1 cellular context compared by ENCODE assay signal in the genomic region with DNA sequence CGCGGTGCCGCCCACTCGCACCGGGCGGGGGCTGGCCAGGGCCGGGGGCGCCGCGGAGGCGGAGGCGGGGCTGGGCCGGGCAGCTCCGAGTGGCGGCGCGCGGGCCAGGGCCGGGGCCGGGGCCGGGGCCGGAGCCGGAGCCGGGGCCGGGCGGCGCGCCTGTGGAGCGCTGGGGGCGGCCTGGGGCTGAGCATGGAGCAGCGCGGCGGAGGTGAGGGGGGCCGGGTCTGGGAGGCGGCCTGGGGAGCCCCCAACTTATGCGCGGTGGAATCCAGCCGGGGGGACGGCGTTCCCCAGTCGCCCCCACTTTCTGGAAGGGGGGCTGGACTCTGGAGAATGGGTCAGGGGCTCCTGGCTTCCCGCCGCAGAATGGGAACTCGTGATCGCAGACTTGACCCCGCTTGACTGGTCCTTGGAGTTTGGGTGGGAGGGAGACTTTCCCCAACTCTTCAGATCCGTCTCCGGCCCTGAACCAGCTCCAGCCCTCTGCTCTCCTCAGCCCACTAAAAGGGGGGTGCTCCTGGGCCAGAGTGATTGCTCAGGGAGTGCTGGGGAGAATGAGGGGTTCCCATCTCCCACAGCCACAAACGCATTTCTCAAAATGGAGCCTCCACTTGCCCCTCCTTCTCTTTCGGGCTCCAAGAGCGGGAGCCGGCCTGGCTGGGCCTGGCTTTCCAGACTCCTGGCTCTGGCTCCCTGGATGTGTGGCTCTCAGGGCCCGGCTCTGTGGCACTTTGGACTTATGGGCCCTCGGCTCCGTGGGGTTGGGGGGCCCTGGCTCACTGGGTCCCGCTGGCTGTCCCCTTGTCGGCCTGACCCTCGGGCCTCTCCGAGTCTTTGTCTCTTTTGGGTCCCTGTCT.
TF ChIP-seq lines count a peak whose summit lies in the region.

A gene with protein sequence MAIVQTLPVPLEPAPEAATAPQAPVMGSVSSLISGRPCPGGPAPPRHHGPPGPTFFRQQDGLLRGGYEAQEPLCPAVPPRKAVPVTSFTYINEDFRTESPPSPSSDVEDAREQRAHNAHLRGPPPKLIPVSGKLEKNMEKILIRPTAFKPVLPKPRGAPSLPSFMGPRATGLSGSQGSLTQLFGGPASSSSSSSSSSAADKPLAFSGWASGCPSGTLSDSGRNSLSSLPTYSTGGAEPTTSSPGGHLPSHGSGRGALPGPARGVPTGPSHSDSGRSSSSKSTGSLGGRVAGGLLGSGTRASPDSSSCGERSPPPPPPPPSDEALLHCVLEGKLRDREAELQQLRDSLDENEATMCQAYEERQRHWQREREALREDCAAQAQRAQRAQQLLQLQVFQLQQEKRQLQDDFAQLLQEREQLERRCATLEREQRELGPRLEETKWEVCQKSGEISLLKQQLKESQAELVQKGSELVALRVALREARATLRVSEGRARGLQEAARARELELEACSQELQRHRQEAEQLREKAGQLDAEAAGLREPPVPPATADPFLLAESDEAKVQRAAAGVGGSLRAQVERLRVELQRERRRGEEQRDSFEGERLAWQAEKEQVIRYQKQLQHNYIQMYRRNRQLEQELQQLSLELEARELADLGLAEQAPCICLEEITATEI (plus strand): TSS at position 67 of the 860 bp plus-strand sequence. CDS start 2,731 bp downstream, outside the sequence.

TF ChIP-seq in GM12878, 131 proteins besides CTCF, POLR2A, EP300 and RAD21 (continued from another document):
- TF ChIP-seq EGR1 (IDR thresholded peaks at IDR 0.05; ENCODE audit: borderline replicate concordance in 1 of 2, low read depth in 2 of 2, low read length in 2 of 2) (peak in 1 of 2 experiments; percentile 75; a peak in 2 of 3 replicates), MYB (IDR thresholded peaks at IDR 0.05; ENCODE audit: borderline replicate concordance, low read depth, low read length) (no peak), SRF (IDR thresholded peaks at IDR 0.05; ENCODE audit: low read depth in 2 of 2, low read length in 2 of 2) (no peak), SMAD1 (IDR thresholded peaks at IDR 0.05; ENCODE audit: low read depth, partially characterized antibody) (no peak), PML (IDR thresholded peaks at IDR 0.05; ENCODE audit: low read length) (no peak)
TF ChIP-seq in GM12878: peak in this region for 2.
